Comparison of ENCODE assay signal across 31 cellular contexts in genomic region chr1:60152886-60153285, GRCh38.
"Had no signal": no experiment of that assay in that cellular context is flagged by ENCODE, and none has a peak within 500 bp of the region (broad histone marks: within the 10 kb centered on the region; RNA-seq: fewer than 3 reads in every experiment).

No MANE protein-coding gene starts in this region.

- H3K4me3 ChIP-seq: ascending aorta, breast epithelium, cardiac muscle cell, colonic mucosa, esophagus squamous epithelium, gastroesophageal sphincter had no signal

- H3K4me1 ChIP-seq: breast epithelium, colonic mucosa, esophagus squamous epithelium, gastroesophageal sphincter had no signal

- H3K36me3 Mint-ChIP-seq: activated naive CD4-positive, alpha-beta T cell treated with anti-CD3 and anti-CD28 coated beads, Interleukin-2, amount 10 ng/mL, durations not matched to agents 7 days and 5 days; activated naive CD4-positive, alpha-beta T cell treated with anti-CD3 and anti-CD28 coated beads, Interleukin-2, amount 50 U/mL, for 72 hours; activated naive CD8-positive, alpha-beta T cell treated with anti-CD3 and anti-CD28 coated beads, Interleukin-2, amount 10 ng/mL, durations not matched to agents 7 days and 5 days; brain had no signal

- H3K4me1 Mint-ChIP-seq: activated CD4-positive, alpha-beta memory T cell treated with anti-CD3 and anti-CD28 coated beads, Interleukin-2, amount 10 ng/mL, durations not matched to agents 7 days and 5 days; activated CD4-positive, alpha-beta T cell treated with anti-CD3 and anti-CD28 coated beads, Interleukin-2, amount 10 ng/mL, durations not matched to agents 7 days and 5 days; activated naive CD4-positive, alpha-beta T cell treated with anti-CD3 and anti-CD28 coated beads, Interleukin-2, amount 10 ng/mL, durations not matched to agents 7 days and 5 days; activated naive CD8-positive, alpha-beta T cell treated with anti-CD3 and anti-CD28 coated beads, Interleukin-2, amount 10 ng/mL, durations not matched to agents 7 days and 5 days; T-helper 17 cell had no signal

- H3K27ac Mint-ChIP-seq: activated CD4-positive, alpha-beta memory T cell treated with anti-CD3 and anti-CD28 coated beads, Interleukin-2, amount 10 ng/mL, durations not matched to agents 7 days and 5 days; activated CD4-positive, alpha-beta T cell treated with anti-CD3 and anti-CD28 coated beads, Interleukin-2, amount 10 ng/mL, durations not matched to agents 7 days and 5 days; activated naive CD4-positive, alpha-beta T cell treated with anti-CD3 and anti-CD28 coated beads, Interleukin-2, amount 10 ng/mL, durations not matched to agents 7 days and 5 days; activated naive CD4-positive, alpha-beta T cell treated with anti-CD3 and anti-CD28 coated beads, Interleukin-2, amount 50 U/mL, for 72 hours; activated naive CD8-positive, alpha-beta T cell treated with anti-CD3 and anti-CD28 coated beads, Interleukin-2, amount 10 ng/mL, durations not matched to agents 7 days and 5 days; activated T-cell treated with anti-CD3 and anti-CD28 coated beads, Interleukin-2, amount 50 U/mL, for 24 hours; activated T-cell treated with anti-CD3 and anti-CD28 coated beads, Interleukin-2, amount 50 U/mL, for 72 hours; T-helper 17 cell; T-helper 2 cell treated with Interferon-gamma antibody and Interleukin-4, amounts not matched to agents 5 μg/mL and 100 μg/mL, for 36 hours had no signal

- H3K27ac ChIP-seq: ascending aorta, breast epithelium, cardiac muscle cell, colonic mucosa, epithelial cell of prostate, esophagus squamous epithelium, gastroesophageal sphincter had no signal

- DNase-seq: activated CD4-positive, alpha-beta memory T cell treated with anti-CD3 and anti-CD28 coated beads, Interleukin-2, amount 10 ng/mL, durations not matched to agents 7 days and 5 days; activated CD4-positive, alpha-beta T cell treated with anti-CD3 and anti-CD28 coated beads for 1 hour; activated CD4-positive, alpha-beta T cell treated with anti-CD3 and anti-CD28 coated beads for 4 hours; activated CD4-positive, alpha-beta T cell treated with anti-CD3 and anti-CD28 coated beads, Interleukin-2, amount 10 ng/mL, durations not matched to agents 7 days and 5 days; activated CD4-positive, alpha-beta T cell treated with anti-CD3 and anti-CD28 coated beads, Interleukin-2, amount 50 U/mL, for 4 hours; activated CD8-positive, alpha-beta memory T cell treated with anti-CD3 and anti-CD28 coated beads, Interleukin-2, amount 50 U/mL, for 48 hours; activated gamma-delta T cell; activated naive CD4-positive, alpha-beta T cell; activated naive CD4-positive, alpha-beta T cell treated with anti-CD3 and anti-CD28 coated beads, Interleukin-2, amount 10 ng/mL, durations not matched to agents 7 days and 5 days; activated naive CD8-positive, alpha-beta T cell treated with anti-CD3 and anti-CD28 coated beads, Interleukin-2, amount 10 ng/mL, durations not matched to agents 7 days and 5 days; activated T-cell treated with anti-CD3 and anti-CD28 coated beads for 4 hours; activated T-cell treated with anti-CD3 and anti-CD28 coated beads, Interleukin-2, amount 50 U/mL, for 24 hours; activated T-cell treated with anti-CD3 and anti-CD28 coated beads, Interleukin-2, amount 50 U/mL, for 72 hours; central memory CD4-positive, alpha-beta T cell; cerebellar nuclear complex; colonic mucosa; effector CD8-positive, alpha-beta T cell; esophagus squamous epithelium; foreskin melanocyte; head of caudate nucleus; T-helper 1 cell; T-helper 17 cell; T1000 had no signal

- H3K27me3 Mint-ChIP-seq: activated CD4-positive, alpha-beta memory T cell treated with anti-CD3 and anti-CD28 coated beads, Interleukin-2, amount 10 ng/mL, durations not matched to agents 7 days and 5 days; activated CD4-positive, alpha-beta T cell treated with anti-CD3 and anti-CD28 coated beads, Interleukin-2, amount 10 ng/mL, durations not matched to agents 7 days and 5 days; activated naive CD4-positive, alpha-beta T cell treated with anti-CD3 and anti-CD28 coated beads, Interleukin-2, amount 10 ng/mL, durations not matched to agents 7 days and 5 days; activated T-cell treated with anti-CD3 and anti-CD28 coated beads, Interleukin-2, amount 50 U/mL, for 24 hours had no signal

- H3K27me3 ChIP-seq: ascending aorta, breast epithelium, cardiac muscle cell, colonic mucosa, esophagus squamous epithelium, gastroesophageal sphincter had no signal

- H3K9me3 ChIP-seq: ascending aorta, breast epithelium, colonic mucosa, esophagus squamous epithelium, gastroesophageal sphincter had no signal

- H3K36me3 ChIP-seq: ascending aorta, breast epithelium, cardiac muscle cell, colonic mucosa, esophagus squamous epithelium, gastroesophageal sphincter had no signal

- H3K4me3 Mint-ChIP-seq: activated CD4-positive, alpha-beta memory T cell treated with anti-CD3 and anti-CD28 coated beads, Interleukin-2, amount 10 ng/mL, durations not matched to agents 7 days and 5 days; activated CD4-positive, alpha-beta T cell treated with anti-CD3 and anti-CD28 coated beads, Interleukin-2, amount 10 ng/mL, durations not matched to agents 7 days and 5 days; activated naive CD4-positive, alpha-beta T cell treated with anti-CD3 and anti-CD28 coated beads, Interleukin-2, amount 10 ng/mL, durations not matched to agents 7 days and 5 days; activated naive CD8-positive, alpha-beta T cell treated with anti-CD3 and anti-CD28 coated beads, Interleukin-2, amount 10 ng/mL, durations not matched to agents 7 days and 5 days; activated T-cell treated with anti-CD3 and anti-CD28 coated beads, Interleukin-2, amount 50 U/mL, for 24 hours; activated T-cell treated with anti-CD3 and anti-CD28 coated beads, Interleukin-2, amount 50 U/mL, for 72 hours; brain; T-helper 17 cell; T-helper 2 cell treated with Interferon-gamma antibody and Interleukin-4, amounts not matched to agents 5 μg/mL and 100 μg/mL, for 36 hours had no signal

- ATAC-seq: activated naive CD4-positive, alpha-beta T cell treated with anti-CD3 and anti-CD28 coated beads, Interleukin-2, amount 50 U/mL, for 72 hours; activated T-cell treated with anti-CD3 and anti-CD28 coated beads, Interleukin-2, amount 50 U/mL, for 72 hours; gastroesophageal sphincter; T-helper 17 cell had no signal

- H3K9me3 Mint-ChIP-seq: activated CD4-positive, alpha-beta memory T cell treated with anti-CD3 and anti-CD28 coated beads, Interleukin-2, amount 10 ng/mL, durations not matched to agents 7 days and 5 days; activated CD4-positive, alpha-beta T cell treated with anti-CD3 and anti-CD28 coated beads, Interleukin-2, amount 10 ng/mL, durations not matched to agents 7 days and 5 days; activated naive CD4-positive, alpha-beta T cell treated with anti-CD3 and anti-CD28 coated beads, Interleukin-2, amount 10 ng/mL, durations not matched to agents 7 days and 5 days; activated naive CD4-positive, alpha-beta T cell treated with anti-CD3 and anti-CD28 coated beads, Interleukin-2, amount 50 U/mL, for 72 hours; activated naive CD8-positive, alpha-beta T cell treated with anti-CD3 and anti-CD28 coated beads, Interleukin-2, amount 10 ng/mL, durations not matched to agents 7 days and 5 days; activated T-cell treated with anti-CD3 and anti-CD28 coated beads, Interleukin-2, amount 50 U/mL, for 24 hours; activated T-cell treated with anti-CD3 and anti-CD28 coated beads, Interleukin-2, amount 50 U/mL, for 72 hours; T-helper 2 cell treated with Interferon-gamma antibody and Interleukin-4, amounts not matched to agents 5 μg/mL and 100 μg/mL, for 36 hours had no signal
